ENCODE assay signal across 12 cellular contexts in genomic region chr13:29523199-29523931, GRCh38.
DNase-seq lines count a peak whose midpoint lies in the region; ATAC-seq, FAIRE-seq and TF ChIP-seq lines count a peak whose summit lies in the region.
"Had no signal": no experiment of that assay in that cellular context is flagged by ENCODE, and none has a peak within 500 bp of the region (broad histone marks: within the 10 kb centered on the region; RNA-seq: fewer than 3 reads in every experiment).

No MANE protein-coding gene starts in this region.

- H3K27me3 ChIP-seq in gastroesophageal sphincter: no peaks in the 10 kb centered on the region
- H3K27me3 ChIP-seq in trophoblast cell (ENCODE audit: insufficient read depth, low read length): no peaks in the 10 kb centered on the region

- H3K4ac ChIP-seq in trophoblast cell (ENCODE audit: low read depth, low read length): no peak overlapping the region

- H3K79me2 ChIP-seq in trophoblast cell (ENCODE audit: control insufficient read depth, insufficient read depth, low read length, poor library complexity): no peaks in the 10 kb centered on the region

- H3K18ac ChIP-seq in trophoblast cell (ENCODE audit: low read length): peak overlapping the region; percentile 44

- no peak for TF ChIP-seq POLR2A in gastroesophageal sphincter (IDR thresholded peaks at IDR 0.05)

- H3K9ac ChIP-seq in trophoblast cell (ENCODE audit: low read length): no peak overlapping the region

- H2BK120ac ChIP-seq in trophoblast cell (ENCODE audit: insufficient read depth, low read length, poor library complexity): peak overlapping the region; percentile 27

- no peak overlapping the region for H2AFZ ChIP-seq in trophoblast cell (ENCODE audit: insufficient read depth, low read length, poor library complexity)

- H3K36me3 ChIP-seq in gastroesophageal sphincter: peaks cover 0 to 84% of the 10 kb centered on the region in 2 donors
- peaks cover 42 to 55% of the 10 kb centered on the region in 2 experiments for H3K36me3 ChIP-seq in trophoblast cell (ENCODE audit: control insufficient read depth in 1 of 2, insufficient read depth in 2 of 2, low read length in 2 of 2)

- H3K4me3 ChIP-seq in astrocyte of the spinal cord (ENCODE audit: low read depth, low read length) (no peak overlapping the region), gastroesophageal sphincter (no peak overlapping the region), trophoblast cell (ENCODE audit: low read depth, low read length) (no peak overlapping the region)
- H3K4me3 ChIP-seq: skin epidermis had no signal

- FAIRE-seq in urothelium cell line (lab: Jason Lieb, UNC): no peak

- peak overlapping the region; percentile 84 for H2AK5ac ChIP-seq in trophoblast cell (ENCODE audit: low read length)

- TF ChIP-seq EP300 in gastroesophageal sphincter (IDR thresholded peaks at IDR 0.05): no peak

- in situ Hi-C loops in astrocyte of the spinal cord (cut with HindIII; ENCODE audit: low sequenced_read_pairs): no loop called here

- H2BK12ac ChIP-seq in trophoblast cell (ENCODE audit: low read length): peak overlapping the region; percentile 77

- no peak overlapping the region for H3K23ac ChIP-seq in trophoblast cell (ENCODE audit: low read length)

- ATAC-seq in gastroesophageal sphincter (peak; percentile 71), GM21825 (IDR thresholded peaks at IDR 0.05; ENCODE audit: unreplicated experiment) (no peak)

- no peak overlapping the region for H4K12ac ChIP-seq in trophoblast cell (ENCODE audit: low read depth, low read length)

- H3K14ac ChIP-seq in trophoblast cell (ENCODE audit: low read length): peak overlapping the region; percentile 6

- H4K8ac ChIP-seq in trophoblast cell (ENCODE audit: low read depth, low read length): peak overlapping the region; percentile 1

- H3K9me3 ChIP-seq in gastroesophageal sphincter (no peaks in the 10 kb centered on the region), trophoblast cell (ENCODE audit: insufficient read depth, low read depth, low read length) (no peaks in the 10 kb centered on the region)

- 100% methylated on average over 4 of the region's 23 CpGs; no CpG with 5 or more reads in 1 of the 2 donors for WGBS in gastroesophageal sphincter (ENCODE audit: low coverage in 1 of 2), 2 donors
- no CpG with 5 or more reads among the region's 23 CpGs for WGBS in trophoblast cell (ENCODE audit: extremely low coverage, insufficient coverage, insufficient read length)

- peak overlapping the region; percentile 47 for H4K91ac ChIP-seq in trophoblast cell (ENCODE audit: low read depth, low read length)

- H3K4me2 ChIP-seq in trophoblast cell (ENCODE audit: low read length): no peak overlapping the region

- H3K4me1 ChIP-seq in gastroesophageal sphincter (no peaks in the 10 kb centered on the region), trophoblast cell (ENCODE audit: control insufficient read depth in 1 of 2, insufficient read depth in 2 of 2, low read length in 2 of 2) (peaks cover 9 to 16% of the 10 kb centered on the region in 2 experiments)

- peak; percentile 4 for TF ChIP-seq CTCF in astrocyte of the spinal cord (IDR thresholded peaks at IDR 0.05; ENCODE audit: low read depth, low read length)
- no peak for TF ChIP-seq CTCF in gastroesophageal sphincter (IDR thresholded peaks at IDR 0.05)

- H2BK5ac ChIP-seq in trophoblast cell (ENCODE audit: low read depth, low read length, poor library complexity): peak overlapping the region; percentile 28

- H3K27ac ChIP-seq in gastroesophageal sphincter (no peak overlapping the region), trophoblast cell (ENCODE audit: low read depth, low read length) (peak overlapping the region; percentile 1)

- peak; percentile 73 for DNase-seq in AG20443 (ENCODE audit: low spot score)
- peak; percentile 82 for DNase-seq in astrocyte of the spinal cord (ENCODE audit: low read depth, low spot score)
- no peak for DNase-seq in trophoblast cell
- no peak for DNase-seq in SHP77 treated with DMSO at 0.1 percent for 48 hours (lab: John Stamatoyannopoulos, UW)
- no peak for DNase-seq in urothelium cell line (ENCODE audit: low spot score)
- no peak for DNase-seq in NOMO-1 treated with dmso at 0.1 percent for 144 hours (lab: John Stamatoyannopoulos, UW; ENCODE audit: unreplicated experiment)
- DNase-seq: ACHN, activated B cell treated with CpG ODN at 0.5 μM for 24 hours, NCI-H1092 treated with DMSO at 0.1 percent for 48 hours had no signal

- peaks cover 19% of the 10 kb centered on the region for H3K79me1 ChIP-seq in trophoblast cell (ENCODE audit: low read length)

Comparison
In these comparisons a context has a peak if more than half of its experiments do, and no peak if none do; other contexts are left out.
1. DNase-seq: peak in AG20443 (single experiment) and astrocyte of the spinal cord (single experiment); none in trophoblast cell (0 of 2), SHP77 treated with DMSO at 0.1 percent for 48 hours (single experiment), urothelium cell line (single experiment) and NOMO-1 treated with dmso at 0.1 percent for 144 hours (single experiment).